1 cellular context compared by ENCODE assay signal in the genomic region with DNA sequence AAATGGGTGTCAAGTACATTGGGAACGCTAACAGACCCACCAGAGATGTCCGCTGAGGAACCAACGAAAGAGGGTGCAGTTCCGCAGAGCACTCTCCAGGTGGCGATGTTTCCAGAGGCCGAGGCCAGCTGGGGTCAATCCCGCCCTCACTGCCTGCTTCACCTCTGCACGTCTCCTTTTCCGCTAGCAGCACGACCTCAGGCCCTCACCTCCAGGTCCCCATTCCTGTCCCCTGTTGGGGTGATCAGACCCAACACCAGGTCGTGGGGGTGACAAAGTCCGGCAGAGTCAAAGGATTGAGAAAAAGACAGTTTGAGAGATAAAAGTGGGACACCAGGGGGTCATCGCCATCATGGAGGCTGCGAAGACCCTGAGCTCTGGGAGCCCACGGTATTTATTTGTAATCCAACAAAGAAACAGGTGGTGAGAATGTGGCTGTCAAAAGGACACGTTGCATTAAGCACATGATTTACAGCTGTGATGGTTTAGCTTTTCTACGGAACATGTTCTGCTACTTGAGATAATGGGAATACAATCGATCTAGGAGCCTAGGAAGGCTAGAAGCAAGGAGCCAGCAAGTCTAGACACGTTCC.
TF ChIP-seq lines count a peak whose summit lies in the region.

No MANE protein-coding gene starts in this region.

TF ChIP-seq in HepG2, 621 proteins besides CTCF, POLR2A, EP300 and RAD21 (continued from another document and continues in another):
- TF ChIP-seq, protein P1, sequence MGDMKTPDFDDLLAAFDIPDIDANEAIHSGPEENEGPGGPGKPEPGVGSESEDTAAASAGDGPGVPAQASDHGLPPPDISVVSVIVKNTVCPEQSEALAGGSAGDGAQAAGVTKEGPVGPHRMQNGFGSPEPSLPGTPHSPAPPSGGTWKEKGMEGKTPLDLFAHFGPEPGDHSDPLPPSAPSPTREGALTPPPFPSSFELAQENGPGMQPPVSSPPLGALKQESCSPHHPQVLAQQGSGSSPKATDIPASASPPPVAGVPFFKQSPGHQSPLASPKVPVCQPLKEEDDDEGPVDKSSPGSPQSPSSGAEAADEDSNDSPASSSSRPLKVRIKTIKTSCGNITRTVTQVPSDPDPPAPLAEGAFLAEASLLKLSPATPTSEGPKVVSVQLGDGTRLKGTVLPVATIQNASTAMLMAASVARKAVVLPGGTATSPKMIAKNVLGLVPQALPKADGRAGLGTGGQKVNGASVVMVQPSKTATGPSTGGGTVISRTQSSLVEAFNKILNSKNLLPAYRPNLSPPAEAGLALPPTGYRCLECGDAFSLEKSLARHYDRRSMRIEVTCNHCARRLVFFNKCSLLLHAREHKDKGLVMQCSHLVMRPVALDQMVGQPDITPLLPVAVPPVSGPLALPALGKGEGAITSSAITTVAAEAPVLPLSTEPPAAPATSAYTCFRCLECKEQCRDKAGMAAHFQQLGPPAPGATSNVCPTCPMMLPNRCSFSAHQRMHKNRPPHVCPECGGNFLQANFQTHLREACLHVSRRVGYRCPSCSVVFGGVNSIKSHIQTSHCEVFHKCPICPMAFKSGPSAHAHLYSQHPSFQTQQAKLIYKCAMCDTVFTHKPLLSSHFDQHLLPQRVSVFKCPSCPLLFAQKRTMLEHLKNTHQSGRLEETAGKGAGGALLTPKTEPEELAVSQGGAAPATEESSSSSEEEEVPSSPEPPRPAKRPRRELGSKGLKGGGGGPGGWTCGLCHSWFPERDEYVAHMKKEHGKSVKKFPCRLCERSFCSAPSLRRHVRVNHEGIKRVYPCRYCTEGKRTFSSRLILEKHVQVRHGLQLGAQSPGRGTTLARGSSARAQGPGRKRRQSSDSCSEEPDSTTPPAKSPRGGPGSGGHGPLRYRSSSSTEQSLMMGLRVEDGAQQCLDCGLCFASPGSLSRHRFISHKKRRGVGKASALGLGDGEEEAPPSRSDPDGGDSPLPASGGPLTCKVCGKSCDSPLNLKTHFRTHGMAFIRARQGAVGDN (CRISPR knock-in tag; IDR thresholded peaks at IDR 0.05), result peak; percentile 72
- TF ChIP-seq ZSCAN30 (CRISPR knock-in tag; IDR thresholded peaks at IDR 0.05) (no peak), ZFY (CRISPR knock-in tag; IDR thresholded peaks at IDR 0.05) (no peak), RBAK (CRISPR knock-in tag; IDR thresholded peaks at IDR 0.05) (no peak), ZSCAN21 (CRISPR knock-in tag; IDR thresholded peaks at IDR 0.05; ENCODE audit: borderline replicate concordance) (no peak), SOX13 (IDR thresholded peaks at IDR 0.05) (no peak), SOX13 (CRISPR knock-in tag; conservative IDR thresholded peaks at IDR 0.05 in 1 of 2, IDR thresholded peaks at IDR 0.05 in 1 of 2) (no peak), POLR2AphosphoS5 (IDR thresholded peaks at IDR 0.05; ENCODE audit: low read depth, low read length) (no peak), ZNF501 (CRISPR knock-in tag; IDR thresholded peaks at IDR 0.05) (no peak), NCOA1 (CRISPR knock-in tag; IDR thresholded peaks at IDR 0.05) (no peak), HMGA1 (CRISPR knock-in tag; conservative IDR thresholded peaks at IDR 0.05) (no peak), ZNF180 (CRISPR knock-in tag; IDR thresholded peaks at IDR 0.05; ENCODE audit: borderline replicate concordance, low read depth) (no peak), ISX (CRISPR knock-in tag; conservative IDR thresholded peaks at IDR 0.05) (no peak), KDM1A (CRISPR knock-in tag; IDR thresholded peaks at IDR 0.05) (no peak), ZSCAN29 (CRISPR knock-in tag; conservative IDR thresholded peaks at IDR 0.05) (no peak), KAT8 (CRISPR knock-in tag; IDR thresholded peaks at IDR 0.05) (no peak), SRF (IDR thresholded peaks at IDR 0.05; ENCODE audit: low read depth, low read length) (no peak), PRPF4 (IDR thresholded peaks at IDR 0.05; ENCODE audit: low read depth, low read length, poor library complexity, severe bottlenecking) (no peak), KDM2A (CRISPR knock-in tag; IDR thresholded peaks at IDR 0.05; ENCODE audit: borderline replicate concordance, low read depth) (peak; percentile 71; the same call in 1 of the 2 replicates), ZNF878 (CRISPR knock-in tag; IDR thresholded peaks at IDR 0.05) (no peak), SOX6 (IDR thresholded peaks at IDR 0.05) (no peak), SOX6 (CRISPR knock-in tag; IDR thresholded peaks at IDR 0.05) (no peak), KMT2A (CRISPR knock-in tag; IDR thresholded peaks at IDR 0.05) (no peak), BRD4 (CRISPR knock-in tag; IDR thresholded peaks at IDR 0.05) (no peak), CCAR2 (optimal IDR thresholded peaks at IDR 0.05; ENCODE audit: low read depth, low read length) (no peak), ATRX (CRISPR knock-in tag; IDR thresholded peaks at IDR 0.05; ENCODE audit: borderline replicate concordance) (no peak), ZNF790 (CRISPR knock-in tag; IDR thresholded peaks at IDR 0.05; ENCODE audit: borderline replicate concordance) (no peak), SP4 (CRISPR knock-in tag; IDR thresholded peaks at IDR 0.05) (no peak), ZBTB21 (CRISPR knock-in tag; IDR thresholded peaks at IDR 0.05) (no peak), ZNF780A (CRISPR knock-in tag; IDR thresholded peaks at IDR 0.05) (no peak), ZNF782 (CRISPR knock-in tag; IDR thresholded peaks at IDR 0.05; ENCODE audit: borderline replicate concordance) (no peak)
- TF ChIP-seq, protein P2, sequence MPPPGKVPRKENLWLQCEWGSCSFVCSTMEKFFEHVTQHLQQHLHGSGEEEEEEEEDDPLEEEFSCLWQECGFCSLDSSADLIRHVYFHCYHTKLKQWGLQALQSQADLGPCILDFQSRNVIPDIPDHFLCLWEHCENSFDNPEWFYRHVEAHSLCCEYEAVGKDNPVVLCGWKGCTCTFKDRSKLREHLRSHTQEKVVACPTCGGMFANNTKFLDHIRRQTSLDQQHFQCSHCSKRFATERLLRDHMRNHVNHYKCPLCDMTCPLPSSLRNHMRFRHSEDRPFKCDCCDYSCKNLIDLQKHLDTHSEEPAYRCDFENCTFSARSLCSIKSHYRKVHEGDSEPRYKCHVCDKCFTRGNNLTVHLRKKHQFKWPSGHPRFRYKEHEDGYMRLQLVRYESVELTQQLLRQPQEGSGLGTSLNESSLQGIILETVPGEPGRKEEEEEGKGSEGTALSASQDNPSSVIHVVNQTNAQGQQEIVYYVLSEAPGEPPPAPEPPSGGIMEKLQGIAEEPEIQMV (CRISPR knock-in tag; IDR thresholded peaks at IDR 0.05; ENCODE audit: low read depth), result no peak
- TF ChIP-seq, protein P3, sequence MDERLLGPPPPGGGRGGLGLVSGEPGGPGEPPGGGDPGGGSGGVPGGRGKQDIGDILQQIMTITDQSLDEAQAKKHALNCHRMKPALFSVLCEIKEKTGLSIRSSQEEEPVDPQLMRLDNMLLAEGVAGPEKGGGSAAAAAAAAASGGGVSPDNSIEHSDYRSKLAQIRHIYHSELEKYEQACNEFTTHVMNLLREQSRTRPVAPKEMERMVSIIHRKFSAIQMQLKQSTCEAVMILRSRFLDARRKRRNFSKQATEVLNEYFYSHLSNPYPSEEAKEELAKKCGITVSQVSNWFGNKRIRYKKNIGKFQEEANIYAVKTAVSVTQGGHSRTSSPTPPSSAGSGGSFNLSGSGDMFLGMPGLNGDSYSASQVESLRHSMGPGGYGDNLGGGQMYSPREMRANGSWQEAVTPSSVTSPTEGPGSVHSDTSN (CRISPR knock-in tag; IDR thresholded peaks at IDR 0.05), result no peak
- TF ChIP-seq, protein P4, sequence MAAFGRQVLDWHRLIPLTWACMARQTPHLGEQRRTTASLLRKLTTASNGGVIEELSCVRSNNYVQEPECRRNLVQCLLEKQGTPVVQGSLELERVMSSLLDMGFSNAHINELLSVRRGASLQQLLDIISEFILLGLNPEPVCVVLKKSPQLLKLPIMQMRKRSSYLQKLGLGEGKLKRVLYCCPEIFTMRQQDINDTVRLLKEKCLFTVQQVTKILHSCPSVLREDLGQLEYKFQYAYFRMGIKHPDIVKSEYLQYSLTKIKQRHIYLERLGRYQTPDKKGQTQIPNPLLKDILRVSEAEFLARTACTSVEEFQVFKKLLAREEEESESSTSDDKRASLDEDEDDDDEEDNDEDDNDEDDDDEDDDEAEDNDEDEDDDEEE (CRISPR knock-in tag; IDR thresholded peaks at IDR 0.05), result no peak
- TF ChIP-seq, protein P5, sequence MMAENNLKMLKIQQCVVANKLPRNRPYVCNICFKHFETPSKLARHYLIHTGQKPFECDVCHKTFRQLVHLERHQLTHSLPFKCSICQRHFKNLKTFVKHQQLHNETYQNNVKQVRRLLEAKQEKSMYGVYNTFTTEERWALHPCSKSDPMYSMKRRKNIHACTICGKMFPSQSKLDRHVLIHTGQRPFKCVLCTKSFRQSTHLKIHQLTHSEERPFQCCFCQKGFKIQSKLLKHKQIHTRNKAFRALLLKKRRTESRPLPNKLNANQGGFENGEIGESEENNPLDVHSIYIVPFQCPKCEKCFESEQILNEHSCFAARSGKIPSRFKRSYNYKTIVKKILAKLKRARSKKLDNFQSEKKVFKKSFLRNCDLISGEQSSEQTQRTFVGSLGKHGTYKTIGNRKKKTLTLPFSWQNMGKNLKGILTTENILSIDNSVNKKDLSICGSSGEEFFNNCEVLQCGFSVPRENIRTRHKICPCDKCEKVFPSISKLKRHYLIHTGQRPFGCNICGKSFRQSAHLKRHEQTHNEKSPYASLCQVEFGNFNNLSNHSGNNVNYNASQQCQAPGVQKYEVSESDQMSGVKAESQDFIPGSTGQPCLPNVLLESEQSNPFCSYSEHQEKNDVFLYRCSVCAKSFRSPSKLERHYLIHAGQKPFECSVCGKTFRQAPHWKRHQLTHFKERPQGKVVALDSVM (CRISPR knock-in tag; IDR thresholded peaks at IDR 0.05), result no peak
- TF ChIP-seq, protein P6, sequence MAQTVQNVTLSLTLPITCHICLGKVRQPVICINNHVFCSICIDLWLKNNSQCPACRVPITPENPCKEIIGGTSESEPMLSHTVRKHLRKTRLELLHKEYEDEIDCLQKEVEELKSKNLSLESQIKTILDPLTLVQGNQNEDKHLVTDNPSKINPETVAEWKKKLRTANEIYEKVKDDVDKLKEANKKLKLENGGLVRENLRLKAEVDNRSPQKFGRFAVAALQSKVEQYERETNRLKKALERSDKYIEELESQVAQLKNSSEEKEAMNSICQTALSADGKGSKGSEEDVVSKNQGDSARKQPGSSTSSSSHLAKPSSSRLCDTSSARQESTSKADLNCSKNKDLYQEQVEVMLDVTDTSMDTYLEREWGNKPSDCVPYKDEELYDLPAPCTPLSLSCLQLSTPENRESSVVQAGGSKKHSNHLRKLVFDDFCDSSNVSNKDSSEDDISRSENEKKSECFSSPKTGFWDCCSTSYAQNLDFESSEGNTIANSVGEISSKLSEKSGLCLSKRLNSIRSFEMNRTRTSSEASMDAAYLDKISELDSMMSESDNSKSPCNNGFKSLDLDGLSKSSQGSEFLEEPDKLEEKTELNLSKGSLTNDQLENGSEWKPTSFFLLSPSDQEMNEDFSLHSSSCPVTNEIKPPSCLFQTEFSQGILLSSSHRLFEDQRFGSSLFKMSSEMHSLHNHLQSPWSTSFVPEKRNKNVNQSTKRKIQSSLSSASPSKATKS (CRISPR knock-in tag; IDR thresholded peaks at IDR 0.05), result no peak
- TF ChIP-seq, protein P7, sequence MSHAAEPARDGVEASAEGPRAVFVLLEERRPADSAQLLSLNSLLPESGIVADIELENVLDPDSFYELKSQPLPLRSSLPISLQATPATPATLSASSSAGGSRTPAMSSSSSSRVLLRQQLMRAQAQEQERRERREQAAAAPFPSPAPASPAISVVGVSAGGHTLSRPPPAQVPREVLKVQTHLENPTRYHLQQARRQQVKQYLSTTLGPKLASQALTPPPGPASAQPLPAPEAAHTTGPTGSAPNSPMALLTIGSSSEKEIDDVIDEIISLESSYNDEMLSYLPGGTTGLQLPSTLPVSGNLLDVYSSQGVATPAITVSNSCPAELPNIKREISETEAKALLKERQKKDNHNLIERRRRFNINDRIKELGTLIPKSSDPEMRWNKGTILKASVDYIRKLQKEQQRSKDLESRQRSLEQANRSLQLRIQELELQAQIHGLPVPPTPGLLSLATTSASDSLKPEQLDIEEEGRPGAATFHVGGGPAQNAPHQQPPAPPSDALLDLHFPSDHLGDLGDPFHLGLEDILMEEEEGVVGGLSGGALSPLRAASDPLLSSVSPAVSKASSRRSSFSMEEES (CRISPR knock-in tag; IDR thresholded peaks at IDR 0.05), result no peak
- TF ChIP-seq, protein P8, sequence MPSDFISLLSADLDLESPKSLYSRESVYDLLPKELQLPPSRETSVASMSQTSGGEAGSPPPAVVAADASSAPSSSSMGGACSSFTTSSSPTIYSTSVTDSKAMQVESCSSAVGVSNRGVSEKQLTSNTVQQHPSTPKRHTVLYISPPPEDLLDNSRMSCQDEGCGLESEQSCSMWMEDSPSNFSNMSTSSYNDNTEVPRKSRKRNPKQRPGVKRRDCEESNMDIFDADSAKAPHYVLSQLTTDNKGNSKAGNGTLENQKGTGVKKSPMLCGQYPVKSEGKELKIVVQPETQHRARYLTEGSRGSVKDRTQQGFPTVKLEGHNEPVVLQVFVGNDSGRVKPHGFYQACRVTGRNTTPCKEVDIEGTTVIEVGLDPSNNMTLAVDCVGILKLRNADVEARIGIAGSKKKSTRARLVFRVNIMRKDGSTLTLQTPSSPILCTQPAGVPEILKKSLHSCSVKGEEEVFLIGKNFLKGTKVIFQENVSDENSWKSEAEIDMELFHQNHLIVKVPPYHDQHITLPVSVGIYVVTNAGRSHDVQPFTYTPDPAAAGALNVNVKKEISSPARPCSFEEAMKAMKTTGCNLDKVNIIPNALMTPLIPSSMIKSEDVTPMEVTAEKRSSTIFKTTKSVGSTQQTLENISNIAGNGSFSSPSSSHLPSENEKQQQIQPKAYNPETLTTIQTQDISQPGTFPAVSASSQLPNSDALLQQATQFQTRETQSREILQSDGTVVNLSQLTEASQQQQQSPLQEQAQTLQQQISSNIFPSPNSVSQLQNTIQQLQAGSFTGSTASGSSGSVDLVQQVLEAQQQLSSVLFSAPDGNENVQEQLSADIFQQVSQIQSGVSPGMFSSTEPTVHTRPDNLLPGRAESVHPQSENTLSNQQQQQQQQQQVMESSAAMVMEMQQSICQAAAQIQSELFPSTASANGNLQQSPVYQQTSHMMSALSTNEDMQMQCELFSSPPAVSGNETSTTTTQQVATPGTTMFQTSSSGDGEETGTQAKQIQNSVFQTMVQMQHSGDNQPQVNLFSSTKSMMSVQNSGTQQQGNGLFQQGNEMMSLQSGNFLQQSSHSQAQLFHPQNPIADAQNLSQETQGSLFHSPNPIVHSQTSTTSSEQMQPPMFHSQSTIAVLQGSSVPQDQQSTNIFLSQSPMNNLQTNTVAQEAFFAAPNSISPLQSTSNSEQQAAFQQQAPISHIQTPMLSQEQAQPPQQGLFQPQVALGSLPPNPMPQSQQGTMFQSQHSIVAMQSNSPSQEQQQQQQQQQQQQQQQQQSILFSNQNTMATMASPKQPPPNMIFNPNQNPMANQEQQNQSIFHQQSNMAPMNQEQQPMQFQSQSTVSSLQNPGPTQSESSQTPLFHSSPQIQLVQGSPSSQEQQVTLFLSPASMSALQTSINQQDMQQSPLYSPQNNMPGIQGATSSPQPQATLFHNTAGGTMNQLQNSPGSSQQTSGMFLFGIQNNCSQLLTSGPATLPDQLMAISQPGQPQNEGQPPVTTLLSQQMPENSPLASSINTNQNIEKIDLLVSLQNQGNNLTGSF (CRISPR knock-in tag; IDR thresholded peaks at IDR 0.05), result no peak
- TF ChIP-seq, protein P9, sequence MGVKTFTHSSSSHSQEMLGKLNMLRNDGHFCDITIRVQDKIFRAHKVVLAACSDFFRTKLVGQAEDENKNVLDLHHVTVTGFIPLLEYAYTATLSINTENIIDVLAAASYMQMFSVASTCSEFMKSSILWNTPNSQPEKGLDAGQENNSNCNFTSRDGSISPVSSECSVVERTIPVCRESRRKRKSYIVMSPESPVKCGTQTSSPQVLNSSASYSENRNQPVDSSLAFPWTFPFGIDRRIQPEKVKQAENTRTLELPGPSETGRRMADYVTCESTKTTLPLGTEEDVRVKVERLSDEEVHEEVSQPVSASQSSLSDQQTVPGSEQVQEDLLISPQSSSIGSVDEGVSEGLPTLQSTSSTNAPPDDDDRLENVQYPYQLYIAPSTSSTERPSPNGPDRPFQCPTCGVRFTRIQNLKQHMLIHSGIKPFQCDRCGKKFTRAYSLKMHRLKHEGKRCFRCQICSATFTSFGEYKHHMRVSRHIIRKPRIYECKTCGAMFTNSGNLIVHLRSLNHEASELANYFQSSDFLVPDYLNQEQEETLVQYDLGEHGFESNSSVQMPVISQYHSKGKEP (CRISPR knock-in tag; IDR thresholded peaks at IDR 0.05), result no peak
